Comparison of ENCODE assay signal across 20 cellular contexts in the genomic region with DNA sequence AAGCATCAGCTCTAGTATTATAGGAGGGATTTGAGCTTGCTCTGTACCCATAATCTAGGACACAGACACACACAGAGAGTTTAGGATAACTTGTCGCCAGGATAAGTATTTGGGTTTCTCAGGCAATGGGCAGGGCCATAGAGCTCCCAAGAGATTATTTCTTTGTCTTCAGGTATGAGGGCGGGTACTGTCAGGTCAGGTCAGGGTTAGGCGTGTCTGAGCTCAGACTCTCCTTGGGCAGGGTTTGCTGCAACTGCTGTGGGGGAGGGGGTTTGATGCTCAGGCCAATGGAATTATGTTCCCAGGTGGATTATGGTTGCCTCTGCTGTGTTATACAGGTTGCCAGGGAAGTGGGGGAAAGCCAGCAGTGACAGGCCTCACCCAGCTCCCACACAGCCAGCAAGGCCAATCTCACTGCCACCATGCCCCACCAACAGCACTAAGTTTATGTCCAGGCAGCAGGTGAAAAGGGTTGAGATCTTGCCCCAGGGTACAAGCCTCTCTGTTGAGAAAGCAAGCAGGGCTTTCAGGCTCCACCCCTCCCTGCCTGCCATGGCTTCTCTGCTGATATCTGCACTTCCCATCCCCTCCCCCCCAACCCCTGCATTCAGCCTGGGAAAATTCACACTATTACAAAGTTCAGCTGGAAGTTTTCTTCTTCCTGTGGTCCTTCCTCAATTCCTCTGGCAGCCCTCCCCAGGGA.
"Had no signal": no experiment of that assay in that cellular context is flagged by ENCODE, and none has a peak within 500 bp of the region (broad histone marks: within the 10 kb centered on the region; RNA-seq: fewer than 3 reads in every experiment).

No MANE protein-coding gene starts in this region.

- H3K27me3 Mint-ChIP-seq: activated naive CD8-positive, alpha-beta T cell treated with anti-CD3 and anti-CD28 coated beads for 36 hours; stimulated activated naive CD8-positive, alpha-beta T cell treated with anti-CD3 and anti-CD28 coated beads, Interleukin-15, amount 100 ng/mL, for 72 hours; T-helper 17 cell had no signal

- H3K36me3 ChIP-seq: left lung, ovary, tibial artery had no signal

- H3K4me1 ChIP-seq: foreskin keratinocyte, left lung, tibial artery had no signal

- ATAC-seq: activated T-cell treated with anti-CD3 and anti-CD28 coated beads, Interleukin-2, amount 50 U/mL, for 4 hours; foreskin keratinocyte; left lung; naive thymus-derived CD8-positive, alpha-beta T cell; right cardiac atrium; stimulated activated effector memory CD8-positive, alpha-beta T cell treated with anti-CD3 and anti-CD28 coated beads, Interleukin-12 subunit alpha, Interleukin-12 subunit beta, amount 100 ng/mL, for 72 hours; stimulated activated naive CD8-positive, alpha-beta T cell treated with anti-CD3 and anti-CD28 coated beads, Interleukin-15, amount 100 ng/mL, for 72 hours; T-helper 17 cell had no signal

- H3K4me3 ChIP-seq: coronary artery, left lung, lung, ovary, tibial artery had no signal

- H3K9me3 ChIP-seq: left lung, ovary, tibial artery had no signal

- H3K27me3 ChIP-seq: foreskin keratinocyte, left lung, ovary, tibial artery had no signal

- H3K27ac ChIP-seq: coronary artery, epithelial cell of prostate, foreskin keratinocyte, left lung, ovary, tibial artery had no signal

- H3K9me3 Mint-ChIP-seq: activated naive CD8-positive, alpha-beta T cell treated with anti-CD3 and anti-CD28 coated beads for 36 hours had no signal

- H3K36me3 Mint-ChIP-seq: activated naive CD8-positive, alpha-beta T cell treated with anti-CD3 and anti-CD28 coated beads for 36 hours; stimulated activated effector memory CD8-positive, alpha-beta T cell treated with anti-CD3 and anti-CD28 coated beads, Interleukin-12 subunit alpha, Interleukin-12 subunit beta, amount 100 ng/mL, for 72 hours had no signal

- H3K27ac Mint-ChIP-seq: activated naive CD8-positive, alpha-beta T cell treated with anti-CD3 and anti-CD28 coated beads for 36 hours; naive thymus-derived CD8-positive, alpha-beta T cell; stimulated activated effector memory CD8-positive, alpha-beta T cell treated with anti-CD3 and anti-CD28 coated beads, Interleukin-12 subunit alpha, Interleukin-12 subunit beta, amount 100 ng/mL, for 72 hours; T-helper 17 cell had no signal

- H3K4me3 Mint-ChIP-seq: activated naive CD8-positive, alpha-beta T cell treated with anti-CD3 and anti-CD28 coated beads for 36 hours; activated T-cell treated with anti-CD3 and anti-CD28 coated beads, Interleukin-2, amount 50 U/mL, for 4 hours; naive thymus-derived CD8-positive, alpha-beta T cell; stimulated activated effector memory CD8-positive, alpha-beta T cell treated with anti-CD3 and anti-CD28 coated beads, Interleukin-12 subunit alpha, Interleukin-12 subunit beta, amount 100 ng/mL, for 72 hours; stimulated activated naive CD8-positive, alpha-beta T cell treated with anti-CD3 and anti-CD28 coated beads, Interleukin-15, amount 100 ng/mL, for 72 hours; T-helper 17 cell had no signal

- DNase-seq: activated CD4-positive, alpha-beta T cell treated with anti-CD3 and anti-CD28 coated beads for 4 hours; activated CD4-positive, alpha-beta T cell treated with anti-CD3 and anti-CD28 coated beads, Interleukin-2, amount 50 U/mL, for 48 hours; activated CD4-positive, CD25-positive, alpha-beta regulatory T cell; activated CD8-positive, alpha-beta memory T cell treated with anti-CD3 and anti-CD28 coated beads, Interleukin-2, amount 50 U/mL, for 48 hours; activated naive CD4-positive, alpha-beta T cell treated with Interleukin-2 at 50 U/mL for 16 hours; activated naive CD8-positive, alpha-beta T cell treated with anti-CD3 and anti-CD28 coated beads for 36 hours; activated T-cell treated with anti-CD3 and anti-CD28 coated beads, Interleukin-2, amount 50 U/mL, for 4 hours; left lung; naive thymus-derived CD8-positive, alpha-beta T cell; ovary; right cardiac atrium; stimulated activated CD4-positive, alpha-beta T cell treated with anti-CD3 and anti-CD28 coated beads, Interleukin-12 subunit alpha, Interleukin-12 subunit beta, amount 100 ng/mL, for 4 hours; stimulated activated naive CD8-positive, alpha-beta T cell treated with anti-CD3 and anti-CD28 coated beads, Interleukin-15, amount 100 ng/mL, for 72 hours; T-helper 17 cell; tibial artery had no signal

- H3K4me1 Mint-ChIP-seq: activated naive CD8-positive, alpha-beta T cell treated with anti-CD3 and anti-CD28 coated beads for 36 hours; naive thymus-derived CD8-positive, alpha-beta T cell; stimulated activated effector memory CD8-positive, alpha-beta T cell treated with anti-CD3 and anti-CD28 coated beads, Interleukin-12 subunit alpha, Interleukin-12 subunit beta, amount 100 ng/mL, for 72 hours; stimulated activated naive CD8-positive, alpha-beta T cell treated with anti-CD3 and anti-CD28 coated beads, Interleukin-15, amount 100 ng/mL, for 72 hours; T-helper 17 cell had no signal
